In genomic region chr9:133576591-133577462, GRCh38 we compare ENCODE assay signal across 1 cellular context.
TF ChIP-seq lines count a peak whose summit lies in the region.

No MANE protein-coding gene starts in this region.

TF ChIP-seq in K562, 482 proteins besides CTCF, POLR2A, EP300 and RAD21:
- TF ChIP-seq ZKSCAN8 (CRISPR knock-in tag; IDR thresholded peaks at IDR 0.05) (peak; percentile 67; the same call in 1 of the 2 replicates), ELK3 (CRISPR knock-in tag; IDR thresholded peaks at IDR 0.05) (no peak), STAG1 (CRISPR knock-in tag; IDR thresholded peaks at IDR 0.05; ENCODE audit: borderline replicate concordance) (no peak), EGR1 (conservative IDR thresholded peaks at IDR 0.05) (peak; percentile 78), RBM22 (IDR thresholded peaks at IDR 0.05; ENCODE audit: low read depth, low read length, poor library complexity, severe bottlenecking) (no peak), RFX5 (IDR thresholded peaks at IDR 0.05; ENCODE audit: low read depth, low read length) (no peak), PKNOX1 (IDR thresholded peaks at IDR 0.05) (no peak)
